27 cellular contexts compared by ENCODE assay signal in the genomic region with DNA sequence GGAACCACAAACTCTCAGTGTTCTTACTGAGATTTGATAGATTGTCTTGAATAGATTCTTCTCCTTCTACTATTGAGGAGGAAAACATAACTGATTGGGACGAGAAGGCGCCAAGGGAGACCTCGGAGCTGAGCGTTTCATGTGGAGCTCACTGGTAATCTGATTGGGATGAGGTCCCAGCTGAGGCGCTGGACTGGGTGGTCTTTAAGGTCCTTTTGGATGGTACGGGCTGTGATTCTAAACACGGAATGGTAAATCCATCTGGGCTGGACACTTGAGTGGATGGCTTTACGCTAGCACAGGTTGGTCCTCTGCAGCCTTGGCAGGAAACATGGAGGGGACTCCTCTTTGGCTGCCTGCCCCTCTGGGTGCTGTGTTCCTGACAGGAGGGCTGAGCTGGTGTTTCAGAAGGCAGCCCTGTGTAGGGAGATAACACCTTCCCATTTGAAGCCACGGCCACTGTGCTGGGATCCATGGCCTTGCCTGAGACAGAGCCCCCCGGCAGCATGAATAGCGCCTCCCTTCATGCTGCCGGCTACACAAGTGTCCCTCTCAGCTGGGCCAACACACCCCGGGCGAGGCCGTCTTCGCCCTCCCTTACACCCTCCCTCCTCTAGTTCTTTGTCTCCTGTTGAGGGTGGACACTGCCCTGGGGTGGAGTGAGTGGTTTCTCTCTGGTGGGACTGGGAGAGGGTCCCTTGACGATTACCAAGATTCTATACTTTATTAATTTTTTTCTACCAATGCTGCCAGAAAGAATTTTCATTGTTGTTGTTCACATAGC.
"Had no signal": no experiment of that assay in that cellular context is flagged by ENCODE, and none has a peak within 500 bp of the region (broad histone marks: within the 10 kb centered on the region; RNA-seq: fewer than 3 reads in every experiment).

No MANE protein-coding gene starts in this region.

- H3K9me3 ChIP-seq: breast epithelium, testis, transverse colon had no signal

- DNase-seq: activated CD4-positive, alpha-beta T cell treated with anti-CD3 and anti-CD28 coated beads, Interleukin-2, amount 10 ng/mL, durations not matched to agents 24 days and 14 days; activated CD4-positive, CD25-positive, alpha-beta regulatory T cell treated with anti-CD3 and anti-CD28 coated beads, Interleukin-2, amount 50 U/mL, for 72 hours; activated CD8-positive, alpha-beta T cell treated with anti-CD3 and anti-CD28 coated beads for 36 hours; activated effector memory CD4-positive, alpha-beta T cell treated with anti-CD3 and anti-CD28 coated beads, Interleukin-2, amount 50 U/mL, for 16 hours; activated naive CD4-positive, alpha-beta T cell treated with anti-CD3 and anti-CD28 coated beads for 36 hours; activated T-cell treated with anti-CD3 and anti-CD28 coated beads, Interleukin-2, amount 50 U/mL, for 1 hour; central memory CD4-positive, alpha-beta T cell; esophagus squamous epithelium; foreskin melanocyte; heart right ventricle; kidney glomerular epithelial cell; left ventricle myocardium superior; mammary epithelial cell; naive B cell; occipital lobe; spleen; stimulated activated naive CD4-positive, alpha-beta T cell treated with Interleukin-2 at 50 U/mL for 16 hours; T-helper 2 cell; testis; transverse colon had no signal

- H3K36me3 Mint-ChIP-seq: mesothelial cell of epicardium, naive B cell had no signal

- H3K4me1 Mint-ChIP-seq: activated CD4-positive, alpha-beta T cell treated with anti-CD3 and anti-CD28 coated beads, Interleukin-2, amount 10 ng/mL, durations not matched to agents 24 days and 14 days; mesothelial cell of epicardium; neural crest cell had no signal

- H3K4me3 Mint-ChIP-seq: activated CD4-positive, alpha-beta T cell treated with anti-CD3 and anti-CD28 coated beads, Interleukin-2, amount 10 ng/mL, durations not matched to agents 24 days and 14 days; activated CD8-positive, alpha-beta T cell treated with anti-CD3 and anti-CD28 coated beads for 36 hours; activated naive CD4-positive, alpha-beta T cell treated with anti-CD3 and anti-CD28 coated beads for 36 hours; activated T-helper 1 cell treated with anti-CD3 and anti-CD28 coated beads, Interleukin-12 subunit alpha, Interleukin-12 subunit beta, Interleukin-2, Interleukin-4 antibody, amounts not matched to agents 30 ng/mL and 10 ng/mL and 1 ng/mL, durations not matched to agents 14 hours and 24 hours and 36 hours; dendritic cell treated with granulocyte-macrophage colony-stimulating factor and Interleukin-4, amounts not matched to agents 40 ng/mL and 50 ng/mL, for 4 days; mesothelial cell of epicardium; neural crest cell had no signal

- H3K4me1 ChIP-seq: breast epithelium, esophagus squamous epithelium, heart right ventricle, spleen, testis, transverse colon had no signal

- H3K9me3 Mint-ChIP-seq: dendritic cell treated with granulocyte-macrophage colony-stimulating factor and Interleukin-4, amounts not matched to agents 40 ng/mL and 50 ng/mL, for 4 days had no signal

- H3K27me3 Mint-ChIP-seq: activated CD4-positive, alpha-beta T cell treated with anti-CD3 and anti-CD28 coated beads, Interleukin-2, amount 10 ng/mL, durations not matched to agents 24 days and 14 days; dendritic cell treated with granulocyte-macrophage colony-stimulating factor and Interleukin-4, amounts not matched to agents 40 ng/mL and 50 ng/mL, for 4 days had no signal

- H3K27ac ChIP-seq: breast epithelium, esophagus squamous epithelium, heart right ventricle, spleen, testis, transverse colon had no signal

- H3K36me3 ChIP-seq: breast epithelium, esophagus squamous epithelium, heart right ventricle, spleen, transverse colon had no signal

- ATAC-seq: activated CD8-positive, alpha-beta T cell treated with anti-CD3 and anti-CD28 coated beads for 36 hours; heart right ventricle; left ventricle myocardium superior; right cardiac atrium; SK-N-SH treated with all-trans-retinoic acid at 6 μM for 48 hours had no signal

- H3K4me3 ChIP-seq: breast epithelium, esophagus squamous epithelium, heart right ventricle, spleen, testis, transverse colon had no signal

- H3K27me3 ChIP-seq: breast epithelium, spleen, testis, transverse colon had no signal

- H3K27ac Mint-ChIP-seq: activated CD4-positive, alpha-beta T cell treated with anti-CD3 and anti-CD28 coated beads, Interleukin-2, amount 10 ng/mL, durations not matched to agents 24 days and 14 days; activated CD8-positive, alpha-beta T cell treated with anti-CD3 and anti-CD28 coated beads for 36 hours; activated naive CD4-positive, alpha-beta T cell treated with anti-CD3 and anti-CD28 coated beads for 36 hours; activated T-helper 1 cell treated with anti-CD3 and anti-CD28 coated beads, Interleukin-12 subunit alpha, Interleukin-12 subunit beta, Interleukin-2, Interleukin-4 antibody, amounts not matched to agents 30 ng/mL and 10 ng/mL and 1 ng/mL, durations not matched to agents 14 hours and 24 hours and 36 hours; dendritic cell treated with granulocyte-macrophage colony-stimulating factor and Interleukin-4, amounts not matched to agents 40 ng/mL and 50 ng/mL, for 4 days; mesothelial cell of epicardium; naive B cell had no signal
